1 cellular context compared by ENCODE assay signal in genomic region chr15:96029172-96029571, GRCh38.
TF ChIP-seq lines count a peak whose summit lies in the region.

No MANE protein-coding gene starts in this region.

TF ChIP-seq in SK-N-SH, 30 proteins besides CTCF, POLR2A, EP300 and RAD21 (continued from another document):
- TF ChIP-seq SMC3 (IDR thresholded peaks at IDR 0.05; ENCODE audit: low read depth, low read length) (no peak), MEF2A (IDR thresholded peaks at IDR 0.05; ENCODE audit: borderline replicate concordance, low read depth) (no peak), YY1 (IDR thresholded peaks at IDR 0.05; ENCODE audit: low read depth) (no peak), TAF1 (IDR thresholded peaks at IDR 0.05; ENCODE audit: borderline replicate concordance, low read depth, low read length) (no peak), JUND (IDR thresholded peaks at IDR 0.05) (no peak), EZH2phosphoT487 (IDR thresholded peaks at IDR 0.05; ENCODE audit: borderline replicate concordance, low read depth) (no peak), NRF1 (IDR thresholded peaks at IDR 0.05; ENCODE audit: low read depth, low read length) (no peak), GATA2 (CRISPR knock-in tag; IDR thresholded peaks at IDR 0.05) (no peak)
